Comparison of ENCODE assay signal across 8 cellular contexts in the genomic region with DNA sequence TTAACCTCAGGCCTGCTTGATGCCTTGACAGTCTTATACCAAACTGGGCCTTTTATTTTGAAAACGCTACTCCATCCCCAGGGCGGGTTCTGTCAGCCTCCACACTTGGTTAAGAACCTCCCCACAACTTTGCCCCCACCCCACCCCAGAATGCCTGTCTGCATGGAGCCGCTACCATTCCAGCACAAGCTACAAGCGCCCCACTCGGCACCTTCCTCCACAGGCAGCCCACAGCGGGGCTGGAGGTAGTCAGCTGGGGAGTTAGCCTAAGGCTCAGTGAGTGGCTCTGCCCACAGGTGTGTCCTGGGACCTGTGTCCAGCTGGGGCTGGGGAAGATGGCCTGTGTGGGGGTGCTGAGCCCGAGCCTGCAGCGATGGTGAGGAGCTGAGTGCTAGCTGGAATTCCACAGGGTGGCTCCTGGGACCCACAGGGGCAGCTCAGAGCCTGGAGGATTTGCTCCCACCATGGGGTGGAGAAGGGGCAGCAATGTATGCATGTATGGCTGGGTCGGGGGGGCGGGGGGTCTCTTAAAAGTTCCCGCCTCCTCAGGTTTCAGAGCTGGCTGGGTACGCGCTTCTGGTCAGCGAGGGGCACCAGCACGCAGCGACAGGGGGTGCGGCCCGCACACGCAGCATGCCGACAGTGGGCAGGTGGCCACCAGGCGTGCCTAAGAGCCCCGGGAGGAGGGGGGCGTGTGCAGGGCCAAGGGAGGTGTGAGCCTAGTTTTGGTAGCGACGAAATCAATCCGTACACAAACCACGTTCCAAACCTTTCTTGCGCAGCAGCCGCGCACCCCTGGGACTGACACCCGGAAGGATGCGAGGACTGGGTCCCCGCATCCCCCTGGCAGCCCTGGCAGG. TPM values are rescaled to one million over a fixed set of nuclear protein-coding genes. Genes with fewer than 3 reads are reported as not detected.
A peak's percentile ranks its signal among the peaks of the same experiment; 100 is the strongest.
DNase-seq lines count a peak whose midpoint lies in the region; FAIRE-seq and TF ChIP-seq lines count a peak whose summit lies in the region.

No MANE protein-coding gene starts in this region.

- peak overlapping the region; percentile 65 for H3K4me3 ChIP-seq in A673 (ENCODE audit: low read depth, low read length, poor library complexity, severe bottlenecking)
- no peak overlapping the region for H3K4me3 ChIP-seq in NB4 (ENCODE audit: low read depth, low read length)
- peak overlapping the region; percentile 56 for H3K4me3 ChIP-seq in ectodermal cell (ENCODE audit: insufficient read depth, low read depth, low read length)
- H3K4me3 ChIP-seq in muscle layer of duodenum (ENCODE audit: low read depth in 1 of 2, low read length in 2 of 2) = peak overlapping the region; percentile 26 to 72

- intact Hi-C loops in A673 (cut with micrococcal nuclease; ENCODE audit: unreplicated experiment) = no loop called here

- WGBS in ectodermal cell, 2 experiments = 15 to 16% methylated on average over 33 of the region's 33 CpGs

- no peak for FAIRE-seq in GM12892 (lab: Jason Lieb, UNC)

- H3K27ac ChIP-seq in A673 (ENCODE audit: low read depth, low read length, poor library complexity, severe bottlenecking) (no peak overlapping the region), ectodermal cell (ENCODE audit: insufficient read depth, low read depth, low read length, poor library complexity, severe bottlenecking) (no peak overlapping the region), muscle layer of duodenum (ENCODE audit: low read length) (no peak overlapping the region)

- H3K9me3 ChIP-seq in A673 (ENCODE audit: low read depth, low read length, poor library complexity, severe bottlenecking) (no peaks in the 10 kb centered on the region), ectodermal cell (ENCODE audit: control insufficient read depth, low read length) (no peaks in the 10 kb centered on the region), muscle layer of duodenum (ENCODE audit: control insufficient read depth in 1 of 2, low read length in 2 of 2) (no peaks in the 10 kb centered on the region)

- CTCF ChIA-PET in A673 (lab: Charles Lee) = interaction anchor here (0.8 kb wide), 1 partner anchor 23 kb away, joined by 3 read pairs; no protein-coding TSS in a partner anchor

- H3K4me1 ChIP-seq in A673 (ENCODE audit: insufficient read depth, low read length, poor library complexity, severe bottlenecking) (peaks cover 6% of the 10 kb centered on the region), ectodermal cell (ENCODE audit: control insufficient read depth, insufficient read depth, low read length) (peaks cover 22% of the 10 kb centered on the region), muscle layer of duodenum (ENCODE audit: control insufficient read depth in 1 of 2, insufficient read depth in 2 of 2, low read length in 2 of 2) (peaks cover 0 to 8% of the 10 kb centered on the region in 2 donors)

- TF ChIP-seq CTCF in A673 (conservative IDR thresholded peaks at IDR 0.05; ENCODE audit: low read depth, low read length) (no peak), NB4 (IDR thresholded peaks at IDR 0.05; ENCODE audit: low read depth, low read length) (no peak)

- no peak for TF ChIP-seq POLR2A in NB4 (IDR thresholded peaks at IDR 0.05; ENCODE audit: extremely low read depth, insufficient read length)
- TF ChIP-seq POLR2A in GM12892 (IDR thresholded peaks at IDR 0.05; ENCODE audit: low read depth, low read length) = no peak

- DNase-seq in A673 (ENCODE audit: low spot score) (peak; percentile 45), NB4 (ENCODE audit: low read depth) (peak; percentile 36), NCI-H1694 (lab: John Stamatoyannopoulos, UW) (no peak), GM12892 (ENCODE audit: insufficient read length) (no peak), SW 1271 (lab: John Stamatoyannopoulos, UW) (no peak)
- DNase-seq in stimulated activated CD4-positive, alpha-beta T cell treated with anti-CD3 and anti-CD28 coated beads, Interleukin-12 subunit alpha, Interleukin-12 subunit beta, amount 100 ng/mL, for 4 hours = no peak

- H3K36me3 ChIP-seq in A673 (ENCODE audit: insufficient read depth, low read length, poor library complexity, severe bottlenecking) (no peaks in the 10 kb centered on the region), ectodermal cell (ENCODE audit: control insufficient read depth, insufficient read depth, low read length) (no peaks in the 10 kb centered on the region), muscle layer of duodenum (ENCODE audit: control insufficient read depth in 1 of 2, insufficient read depth in 2 of 2, low read length in 2 of 2) (no peaks in the 10 kb centered on the region)

- POLR2A ChIA-PET in A673 (lab: Charles Lee; ENCODE audit: low non-redundant PET) = interaction anchor here (0.5 kb wide), 1 partner anchor 285 kb away, joined by 3 read pairs; no protein-coding TSS in a partner anchor

- no TSS peak for BruUV-seq in A673 (replicated peaks; lab: Mats Ljungman, UMichigan)

- H3K27me3 ChIP-seq in A673 (replicated peaks; ENCODE audit: insufficient read depth, low read depth, low read length, poor library complexity) = no peaks in the 10 kb centered on the region
- peaks cover 37% of the 10 kb centered on the region for H3K27me3 ChIP-seq in ectodermal cell (ENCODE audit: control insufficient read depth, insufficient read depth, low read length, poor library complexity, severe bottlenecking)
- H3K27me3 ChIP-seq in muscle layer of duodenum (ENCODE audit: low read depth, low read length) = no peaks in the 10 kb centered on the region

RNA-seq across cellular contexts. Expression of a gene that starts 0.9 kb away (rescaled TPM):
- 7.3 and 8.3 TPM in 2 replicates for total RNA-seq in A673 (2021)
- polyA plus RNA-seq in ectodermal cell (2013, experiment 1 of 4) = 11.4 TPM
- 12.4 TPM for polyA plus RNA-seq in ectodermal cell (2013, experiment 2 of 4)
- polyA plus RNA-seq in ectodermal cell (2013, experiment 3 of 4) = 9.3 TPM
- 9.4 TPM for polyA plus RNA-seq in ectodermal cell (2013, experiment 4 of 4)
- polyA plus RNA-seq in GM12892 (2012; ENCODE audit: missing spikeins) = not detected

RNA-seq across cellular contexts. Expression of a gene that starts 15.2 kb away (rescaled TPM):
- total RNA-seq in A673 (2021) = not detected in 2 replicates
- not detected for polyA plus RNA-seq in ectodermal cell (2013, experiment 1 of 4)
- not detected for polyA plus RNA-seq in ectodermal cell (2013, experiment 2 of 4)
- polyA plus RNA-seq in ectodermal cell (2013, experiment 3 of 4) = not detected
- polyA plus RNA-seq in ectodermal cell (2013, experiment 4 of 4) = not detected
- polyA plus RNA-seq in GM12892 (2012; ENCODE audit: missing spikeins) = not detected

RNA-seq across cellular contexts. Expression of a gene that starts 45.4 kb away (rescaled TPM):
- total RNA-seq in A673 (2021) = not detected in 2 replicates
- not detected for polyA plus RNA-seq in ectodermal cell (2013, experiment 1 of 4)
- polyA plus RNA-seq in ectodermal cell (2013, experiment 2 of 4) = not detected
- polyA plus RNA-seq in ectodermal cell (2013, experiment 3 of 4) = not detected
- not detected for polyA plus RNA-seq in ectodermal cell (2013, experiment 4 of 4)
- polyA plus RNA-seq in GM12892 (2012; ENCODE audit: missing spikeins) = not detected

Comparison
In these comparisons a context has a peak if more than half of its experiments do, and no peak if none do; other contexts are left out.
1. DNase-seq: peak in A673 (single experiment) and NB4 (single experiment); none in NCI-H1694 (single experiment), GM12892 (single experiment), stimulated activated CD4-positive, alpha-beta T cell treated with anti-CD3 and anti-CD28 coated beads, Interleukin-12 subunit alpha, Interleukin-12 subunit beta, amount 100 ng/mL, for 4 hours (single experiment) and SW 1271 (0 of 2).